8 cellular contexts compared by ENCODE assay signal in genomic region chr2:234981197-234982095, GRCh38.
DNase-seq lines count a peak whose midpoint lies in the region; ATAC-seq and TF ChIP-seq lines count a peak whose summit lies in the region.

No MANE protein-coding gene starts in this region.

- DNase-seq in HFF-Myc (ENCODE audit: extremely low read depth, low read depth) (peak; percentile 98), amniotic epithelial cell (ENCODE audit: low read depth) (peak; percentile 99), iPS DF 19.7 (ENCODE audit: low read depth, low spot score) (peak; percentile 64), smooth muscle cell of the brain vasculature (ENCODE audit: low read depth, low spot score) (peak; percentile 82)
- DNase-seq in NK-92 treated with Interleukin-12 subunit alpha and Interleukin-12 subunit beta, amount 100 ng/mL, for 24 hours (lab: John Stamatoyannopoulos, UW): no peak

- no peak for ATAC-seq in HG02884 (IDR thresholded peaks at IDR 0.05; ENCODE audit: unreplicated experiment)
- ATAC-seq in HG02759 (IDR thresholded peaks at IDR 0.05; ENCODE audit: unreplicated experiment): no peak
- ATAC-seq in HG03108 (IDR thresholded peaks at IDR 0.05; ENCODE audit: unreplicated experiment): no peak

- peak overlapping the region; percentile 19 for H3K4me3 ChIP-seq in HFF-Myc (replicated peaks; ENCODE audit: low read depth, low read length)

- no peak for TF ChIP-seq CTCF in HFF-Myc (IDR thresholded peaks at IDR 0.05; ENCODE audit: low read depth, low read length, missing control alignments)
